In the genomic region with DNA sequence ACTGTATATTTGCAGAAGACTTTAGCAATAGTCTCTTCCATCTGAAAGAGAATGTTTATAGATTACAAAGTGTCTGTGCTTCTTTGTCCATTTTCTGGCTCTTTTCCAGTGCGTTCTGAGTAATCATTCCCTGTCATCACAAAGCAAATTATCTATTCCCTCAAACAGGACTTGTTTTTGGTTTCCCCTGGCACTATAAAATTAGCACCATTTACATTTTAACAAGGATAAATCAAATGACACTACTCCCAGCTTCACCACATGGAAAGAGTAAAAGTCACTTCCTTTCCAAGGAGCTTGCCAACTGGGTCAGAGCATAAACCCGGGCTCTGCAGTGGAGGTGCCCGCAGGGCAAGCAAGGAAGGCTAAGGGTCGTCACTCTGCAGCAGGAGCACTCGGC, we compare ENCODE assay signal across 22 cellular contexts.
DNase-seq lines count a peak whose midpoint lies in the region; ATAC-seq and TF ChIP-seq lines count a peak whose summit lies in the region.
"Had no signal": no experiment of that assay in that cellular context is flagged by ENCODE, and none has a peak within 500 bp of the region (broad histone marks: within the 10 kb centered on the region; RNA-seq: fewer than 3 reads in every experiment).

No MANE protein-coding gene starts in this region.

- ATAC-seq in right cardiac atrium = peak; percentile 33 to 50
- no peak for ATAC-seq in Right ventricle myocardium superior (ENCODE audit: poor library complexity)
- no peak for ATAC-seq in GM21576 (IDR thresholded peaks at IDR 0.05; ENCODE audit: unreplicated experiment)
- ATAC-seq: Right ventricle myocardium inferior had no signal

- H3K9me3 Mint-ChIP-seq in HFFc6 = peaks cover 16% of the 10 kb centered on the region
- H3K9me3 Mint-ChIP-seq: H9, mesothelial cell of epicardium, neural crest cell had no signal

- no peak overlapping the region for H3K4me3 Mint-ChIP-seq in HFFc6
- H3K4me3 Mint-ChIP-seq: activated CD4-positive, alpha-beta T cell treated with anti-CD3 and anti-CD28 coated beads, Interleukin-2, amount 10 ng/mL, durations not matched to agents 24 days and 14 days; H9; mesothelial cell of epicardium; neural crest cell had no signal

- H3K4me3 ChIP-seq in right cardiac atrium (ENCODE audit: low read length) = no peak overlapping the region
- H3K4me3 ChIP-seq: colonic mucosa, heart right ventricle, right atrium auricular region, vagina had no signal

- intact Hi-C loops in right cardiac atrium (cut with DNase I) = no loop called here
- intact Hi-C loops in Right ventricle myocardium superior (cut with DNase I) = no loop called here

- no peak for TF ChIP-seq CTCF in VCaP (conservative IDR thresholded peaks at IDR 0.05)
- TF ChIP-seq CTCF in HFFc6 (IDR thresholded peaks at IDR 0.05) = no peak

- no peaks in the 10 kb centered on the region for H3K36me3 Mint-ChIP-seq in HFFc6 (ENCODE audit: low read depth)

- H3K27ac ChIP-seq in right cardiac atrium (ENCODE audit: low read length) (no peak overlapping the region), VCaP (peak overlapping the region; percentile 22; the same call in 1 of the 2 replicates)
- H3K27ac ChIP-seq: colonic mucosa, heart right ventricle, right atrium auricular region, vagina had no signal

- WGBS in right cardiac atrium = 37% methylated on average over 5 of the region's 5 CpGs

- no peaks in the 10 kb centered on the region for H3K4me1 ChIP-seq in right cardiac atrium (ENCODE audit: control insufficient read depth, insufficient read depth, low read length)
- H3K4me1 ChIP-seq: colonic mucosa, heart right ventricle, right atrium auricular region, vagina had no signal

- H3K4me1 Mint-ChIP-seq in HFFc6 (ENCODE audit: low read depth) = no peaks in the 10 kb centered on the region
- H3K4me1 Mint-ChIP-seq: neural crest cell had no signal

- H3K27me3 Mint-ChIP-seq in HFFc6 (ENCODE audit: insufficient read depth) = peaks cover 8% of the 10 kb centered on the region
- H3K27me3 Mint-ChIP-seq: activated CD4-positive, alpha-beta T cell treated with anti-CD3 and anti-CD28 coated beads, Interleukin-2, amount 10 ng/mL, durations not matched to agents 24 days and 14 days had no signal

- H3K27ac Mint-ChIP-seq in HFFc6 = no peak overlapping the region
- H3K27ac Mint-ChIP-seq: activated CD4-positive, alpha-beta T cell treated with anti-CD3 and anti-CD28 coated beads, Interleukin-2, amount 10 ng/mL, durations not matched to agents 24 days and 14 days; H9; mesothelial cell of epicardium had no signal

- H3K27me3 ChIP-seq in right cardiac atrium (ENCODE audit: control insufficient read depth, insufficient read depth) = no peaks in the 10 kb centered on the region
- H3K27me3 ChIP-seq: colonic mucosa, right atrium auricular region, vagina had no signal

- DNase-seq in right cardiac atrium = no peak
- no peak for DNase-seq in Right ventricle myocardium superior
- peak; percentile 73 for DNase-seq in globus pallidus (ENCODE audit: low spot score)
- no peak for DNase-seq in cerebellar nuclear complex (lab: John Stamatoyannopoulos, UW)
- DNase-seq in AG08396 (ENCODE audit: low spot score) = no peak
- DNase-seq in HFFc6 = no peak
- DNase-seq: activated CD4-positive, alpha-beta T cell treated with anti-CD3 and anti-CD28 coated beads, Interleukin-2, amount 10 ng/mL, durations not matched to agents 24 days and 14 days; activated CD8-positive, alpha-beta memory T cell treated with anti-CD3 and anti-CD28 coated beads, Interleukin-2, amount 50 U/mL, for 48 hours; aorta; Calu3; colonic mucosa; erythroblast; H9; heart right ventricle; islet precursor cell had no signal

- no peaks in the 10 kb centered on the region for H3K9me3 ChIP-seq in right cardiac atrium (ENCODE audit: control insufficient read depth, low read length)
- H3K9me3 ChIP-seq: colonic mucosa, heart right ventricle, right atrium auricular region, vagina had no signal

Comparison
In these comparisons a context has a peak if more than half of its experiments do, and no peak if none do; other contexts are left out.
1. ATAC-seq: peak in right cardiac atrium (2 of 2); none in Right ventricle myocardium superior (single experiment) and GM21576 (single experiment).